In the genomic region with DNA sequence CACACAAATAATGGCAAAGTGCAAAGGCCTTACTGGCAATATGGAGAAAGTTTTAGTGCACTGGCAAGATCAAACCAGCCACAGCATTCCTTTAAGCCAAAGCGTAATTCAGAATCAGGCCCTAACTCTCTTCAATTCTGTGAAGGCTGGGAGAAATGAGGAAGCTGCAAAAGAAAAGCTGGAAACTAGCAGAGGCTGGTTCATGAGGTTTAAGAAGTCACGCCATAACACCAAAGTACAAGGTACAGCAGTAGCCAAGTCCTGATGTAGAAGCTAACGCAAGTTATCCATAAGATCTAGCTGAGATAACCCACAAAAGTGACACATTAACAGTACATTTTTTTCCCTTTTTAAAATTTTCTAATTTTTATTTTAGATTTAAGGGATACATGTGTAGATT, we compare ENCODE assay signal across 22 cellular contexts.
DNase-seq lines count a peak whose midpoint lies in the region; TF ChIP-seq lines count a peak whose summit lies in the region.
"Had no signal": no experiment of that assay in that cellular context is flagged by ENCODE, and none has a peak within 500 bp of the region (broad histone marks: within the 10 kb centered on the region; RNA-seq: fewer than 3 reads in every experiment).

No MANE protein-coding gene starts in this region.

- peaks cover 15% of the 10 kb centered on the region for H3K4me1 Mint-ChIP-seq in nephron progenitor cell

- peak overlapping the region; percentile 64 for H3K27ac Mint-ChIP-seq in nephron progenitor cell
- H3K27ac Mint-ChIP-seq: B cell had no signal

- peaks cover 27% of the 10 kb centered on the region for H3K36me3 Mint-ChIP-seq in nephron progenitor cell (ENCODE audit: low read depth)

- H3K4me3 Mint-ChIP-seq in nephron progenitor cell = no peak overlapping the region
- H3K4me3 Mint-ChIP-seq: B cell; CD8-positive, alpha-beta memory T cell; IgD-negative memory B cell had no signal

- DNase-seq in KBM-7 = peak; percentile 67
- DNase-seq in MV-4-11 (lab: John Stamatoyannopoulos, UW) = peak; percentile 65
- peak; percentile 16 for DNase-seq in SW480 (ENCODE audit: low spot score)
- no peak for DNase-seq in nephron progenitor cell
- no peak for DNase-seq in COLO829 (ENCODE audit: low spot score)
- DNase-seq in activated CD4-positive, alpha-beta T cell treated with anti-CD3 and anti-CD28 coated beads, Interleukin-2, amount 50 U/mL, for 48 hours = no peak
- no peak for DNase-seq in NCI-H748 treated with DMSO at 0.1 percent for 48 hours (lab: John Stamatoyannopoulos, UW)
- DNase-seq: Calu3; CD8-positive, alpha-beta memory T cell; DMS79 treated with DMSO at 0.1 percent for 48 hours; GF-D8; H7; Karpas-422; NCI-H1092; NCI-H1417 treated with DMSO at 0.1 percent for 48 hours; NCI-H1694 treated with DMSO at 0.1 percent for 48 hours; NCI-H2081; NCI-H2227 treated with DMSO at 0.1 percent for 48 hours; NCI-H526 treated with DMSO at 0.1 percent for 48 hours; T-helper 1 cell had no signal

- no peak for TF ChIP-seq CTCF in nephron progenitor cell (IDR thresholded peaks at IDR 0.05)

- H3K9me3 Mint-ChIP-seq in nephron progenitor cell = no peaks in the 10 kb centered on the region
- H3K9me3 Mint-ChIP-seq: CD8-positive, alpha-beta memory T cell; IgD-negative memory B cell had no signal

- in situ Hi-C loops in KBM-7 (cut with MboI; ENCODE audit: low pct_unique_long_range_greater_than_20kb, low sequenced_read_pairs) = no loop called here

- peaks cover 3% of the 10 kb centered on the region for H3K27me3 Mint-ChIP-seq in nephron progenitor cell (ENCODE audit: low read depth, poor library complexity)
- H3K27me3 Mint-ChIP-seq: B cell; CD8-positive, alpha-beta memory T cell; IgD-negative memory B cell had no signal

Comparison
In these comparisons a context has a peak if more than half of its experiments do, and no peak if none do; other contexts are left out.
1. DNase-seq: peak in KBM-7 (single experiment), MV-4-11 (single experiment) and SW480 (single experiment); none in nephron progenitor cell (single experiment), COLO829 (single experiment), activated CD4-positive, alpha-beta T cell treated with anti-CD3 and anti-CD28 coated beads, Interleukin-2, amount 50 U/mL, for 48 hours (0 of 2) and NCI-H748 treated with DMSO at 0.1 percent for 48 hours (single experiment).